ENCODE assay signal across 10 cellular contexts in genomic region chr3:13021141-13021933, GRCh38. TPM values are rescaled to one million over a fixed set of nuclear protein-coding genes. Genes with fewer than 3 reads are reported as not detected.
A peak's percentile ranks its signal among the peaks of the same experiment; 100 is the strongest.
DNase-seq lines count a peak whose midpoint lies in the region; ATAC-seq and TF ChIP-seq lines count a peak whose summit lies in the region.
"Had no signal": no experiment of that assay in that cellular context is flagged by ENCODE, and none has a peak within 500 bp of the region (broad histone marks: within the 10 kb centered on the region; RNA-seq: fewer than 3 reads in every experiment).

No MANE protein-coding gene starts in this region.

- H3K36me3 Mint-ChIP-seq in naive B cell, result peaks cover 5 to 17% of the 10 kb centered on the region in 2 donors
- H3K36me3 Mint-ChIP-seq in CD4-positive, alpha-beta memory T cell, result peaks cover 0 to 3% of the 10 kb centered on the region in 2 donors

- peaks cover 20 to 60% of the 10 kb centered on the region in 2 donors for H3K4me1 ChIP-seq in ascending aorta
- peaks cover 13% of the 10 kb centered on the region for H3K4me1 ChIP-seq in CD4-positive, alpha-beta memory T cell (ENCODE audit: insufficient read depth, low read length)

- DNase-seq in DMS 273 treated with DMSO at 0.1 percent for 48 hours (lab: John Stamatoyannopoulos, UW) (peak; percentile 76), ascending aorta (ENCODE audit: low spot score in 2 of 2) (no peak), naive B cell (peak; percentile 86), Ammon's horn (ENCODE audit: low spot score) (no peak)
- no peak for DNase-seq in CD4-positive, alpha-beta memory T cell

- no peaks in the 10 kb centered on the region for H3K27me3 ChIP-seq in ascending aorta
- H3K27me3 ChIP-seq in CD4-positive, alpha-beta memory T cell (ENCODE audit: insufficient read depth, low read length), result no peaks in the 10 kb centered on the region
- H3K27me3 ChIP-seq: testis had no signal

- H3K9me3 Mint-ChIP-seq in naive B cell, result peaks cover 0 to 7% (median 0%) of the 10 kb centered on the region in 7 donors
- no peaks in the 10 kb centered on the region for H3K9me3 Mint-ChIP-seq in CD4-positive, alpha-beta memory T cell

- H3K27ac Mint-ChIP-seq in naive B cell, result peak overlapping the region; percentile 96 to 100 (median 98)
- peak overlapping the region in 3 of 7 donors; percentile 35 to 68 (median 63) for H3K27ac Mint-ChIP-seq in CD4-positive, alpha-beta memory T cell

- no peaks in the 10 kb centered on the region for H3K27me3 Mint-ChIP-seq in naive B cell
- H3K27me3 Mint-ChIP-seq in CD4-positive, alpha-beta memory T cell, result no peaks in the 10 kb centered on the region

- CTCF ChIA-PET in CD4-positive, alpha-beta memory T cell (lab: Charles Lee; ENCODE audit: partially characterized antibody), result no interaction called here

- H3K4me3 ChIP-seq in ascending aorta, result peak overlapping the region; percentile 20 to 54
- no peak overlapping the region for H3K4me3 ChIP-seq in CD4-positive, alpha-beta memory T cell (ENCODE audit: low read length in 2 of 2)
- H3K4me3 ChIP-seq: lung, testis had no signal

- no peaks in the 10 kb centered on the region for H3K9me3 ChIP-seq in ascending aorta
- no peaks in the 10 kb centered on the region for H3K9me3 ChIP-seq in CD4-positive, alpha-beta memory T cell (ENCODE audit: control insufficient read depth in 1 of 2, low read length in 2 of 2)
- H3K9me3 ChIP-seq: testis had no signal

- no peak for TF ChIP-seq CTCF in ascending aorta (IDR thresholded peaks at IDR 0.05)

- peaks cover 63 to 95% (median 82%) of the 10 kb centered on the region in 3 donors for H3K4me1 Mint-ChIP-seq in naive B cell
- H3K4me1 Mint-ChIP-seq in CD4-positive, alpha-beta memory T cell, result peaks cover 12 to 20% (median 15%) of the 10 kb centered on the region in 4 donors

- POLR2A ChIA-PET in CD4-positive, alpha-beta memory T cell (lab: Charles Lee; ENCODE audit: partially characterized antibody), result interaction anchor here (1.1 kb wide), 1 partner anchor 9 kb away, joined by 3 read pairs; no protein-coding TSS in a partner anchor

- peak overlapping the region; percentile 74 to 88 for H3K27ac ChIP-seq in ascending aorta
- no peak overlapping the region for H3K27ac ChIP-seq in CD4-positive, alpha-beta memory T cell (ENCODE audit: low read depth, low read length)
- H3K27ac ChIP-seq: testis had no signal

- no peaks in the 10 kb centered on the region for H3K36me3 ChIP-seq in ascending aorta
- H3K36me3 ChIP-seq in CD4-positive, alpha-beta memory T cell (ENCODE audit: insufficient read depth, low read length), result no peaks in the 10 kb centered on the region

- intact Hi-C loops in ascending aorta (cut with DNase I), result no loop called here
- intact Hi-C loops in CD4-positive, alpha-beta memory T cell (cut with micrococcal nuclease), result no loop called here

- ATAC-seq in HG02885 (IDR thresholded peaks at IDR 0.05; ENCODE audit: poor library complexity, unreplicated experiment) (peak; percentile 29), naive B cell (ENCODE audit: low read depth in 2 of 2) (peak; percentile 65 to 71), HG02798 (IDR thresholded peaks at IDR 0.05; ENCODE audit: poor library complexity, unreplicated experiment) (no peak), GM21619 (IDR thresholded peaks at IDR 0.05; ENCODE audit: unreplicated experiment) (no peak)

- H3K4me3 Mint-ChIP-seq in naive B cell, result peak overlapping the region; percentile 83 to 100 (median 100)
- no peak overlapping the region for H3K4me3 Mint-ChIP-seq in CD4-positive, alpha-beta memory T cell

RNA-seq across cellular contexts. Expression of gene IQSEC1, which starts 51.9 kb away (rescaled TPM):
- total RNA-seq in ascending aorta, result 148 TPM
- polyA plus RNA-seq in naive B cell (ENCODE audit: low read depth in 6 of 6), result 10 to 100 TPM; 14.6 to 73.4 (median 36.9) TPM
- 10 to 100 TPM; 79.3 to 82.0 TPM for total RNA-seq in CD4-positive, alpha-beta memory T cell
- 10 to 100 TPM; 11.9 to 45.3 TPM for polyA plus RNA-seq in CD4-positive, alpha-beta memory T cell

Comparison
In these comparisons a context has a peak if more than half of its experiments do, and no peak if none do; other contexts are left out.
1. DNase-seq: peak in DMS 273 treated with DMSO at 0.1 percent for 48 hours (single experiment) and naive B cell (single experiment); none in ascending aorta (0 of 2), Ammon's horn (single experiment) and CD4-positive, alpha-beta memory T cell (0 of 5).
2. ATAC-seq: peak in HG02885 (single experiment) and naive B cell (2 of 2); none in HG02798 (single experiment) and GM21619 (single experiment).
3. H3K4me3 ChIP-seq: peak in ascending aorta (2 of 2); none in CD4-positive, alpha-beta memory T cell (0 of 2).
4. H3K4me3 Mint-ChIP-seq: peak in naive B cell (8 of 8); none in CD4-positive, alpha-beta memory T cell (0 of 8).